In genomic region chr18:23503038-23503966, GRCh38 we compare ENCODE assay signal across 8 cellular contexts. TPM values are rescaled to one million over a fixed set of nuclear protein-coding genes. Genes with fewer than 3 reads are reported as not detected.
DNase-seq lines count a peak whose midpoint lies in the region; ATAC-seq and TF ChIP-seq lines count a peak whose summit lies in the region.

TSS of gene RMC1 (plus strand) at chr18:23503511. CDS start at chr18:23503619, 108 bp downstream.

- H3K9ac ChIP-seq in colonic mucosa (ENCODE audit: low read depth in 2 of 2, low read length in 2 of 2), result peak within 1 kb of the TSS; percentile 89 to 93

- H3K4me3 ChIP-seq in BJ (ENCODE audit: low read depth, low read length), result peak within 1 kb of the TSS; percentile 91
- peak within 1 kb of the TSS; percentile 98 for H3K4me3 ChIP-seq in colonic mucosa

- intact Hi-C loops in colonic mucosa (cut with DNase I), result no loop called here
- intact Hi-C loops in left colon (cut with DNase I, micrococcal nuclease), result no loop called here

- CTCF ChIA-PET in BJ (lab: Yijun Ruan, JAX), result interaction anchor here (0.8 to 3.5 kb wide), 5 partner anchors 12 to 415 kb away, joined by 3 to 19 read pairs (median 3); no protein-coding TSS in a partner anchor

- peak within 1 kb of the TSS; percentile 93 for H3K27ac ChIP-seq in colonic mucosa

- peak; percentile 95 for TF ChIP-seq POLR2A in GM19193 (IDR thresholded peaks at IDR 0.05; ENCODE audit: extremely low read depth, insufficient read depth, insufficient read length)

- H3K36me3 ChIP-seq in BJ (ENCODE audit: control insufficient read depth, insufficient read depth, low read length) (0 out of 2 replicates have a peak, but pooled peaks cover 2% of the 10 kb centered on the region), colonic mucosa (no peaks in the 10 kb centered on the region)

- TF ChIP-seq CTCF in BJ (IDR thresholded peaks at IDR 0.05; ENCODE audit: insufficient read depth, low read depth, low read length) (no peak), colonic mucosa (IDR thresholded peaks at IDR 0.05) (no peak)

- no peaks in the 10 kb centered on the region for H3K9me3 ChIP-seq in colonic mucosa

- POLR2A ChIA-PET in BJ (lab: Charles Lee), result no interaction called here

- DNase-seq in BJ (ENCODE audit: low read depth), result no peak
- DNase-seq in NCI-H524 (lab: John Stamatoyannopoulos, UW), result peak; percentile 78 to 90
- peak; percentile 98 for DNase-seq in activated CD4-positive, alpha-beta T cell treated with anti-CD3 and anti-CD28 coated beads for 48 hours
- DNase-seq in colonic mucosa, result peak; percentile 96
- peak; percentile 95 to 99 for DNase-seq in left colon
- peak; percentile 98 to 100 for DNase-seq in stimulated activated CD4-positive, alpha-beta T cell treated with anti-CD3 and anti-CD28 coated beads, Interleukin-1b, Interleukin-23, amount 100 ng/mL, for 4 hours (ENCODE audit: low read depth in 2 of 2)

- ATAC-seq in HG03432 (IDR thresholded peaks at IDR 0.05; ENCODE audit: unreplicated experiment), result peak; percentile 82
- ATAC-seq in left colon, result peak; percentile 93

- H3K4me1 ChIP-seq in colonic mucosa, result peaks cover 10% of the 10 kb centered on the region

- H3K27me3 ChIP-seq in BJ (ENCODE audit: control insufficient read depth, insufficient read depth, low read length) (no peaks in the 10 kb centered on the region), colonic mucosa (no peaks in the 10 kb centered on the region)

RNA-seq across cellular contexts. Expression of gene RMC1, which starts in this region (rescaled TPM):
- polyA plus RNA-seq in BJ (2011; rRNA removed), result 10.8 and 15.1 TPM in 2 replicates
- 10.1 and 12.5 TPM in 2 replicates for polyA minus RNA-seq in BJ (2011; rRNA and poly(A)+ RNA removed)
- total RNA-seq in colonic mucosa (10 to 100 TPM; 28.4 to 34.9 TPM), left colon (10 to 100 TPM; 28.5 to 33.5 TPM)
